ENCODE assay signal across 1 cellular context in the genomic region with DNA sequence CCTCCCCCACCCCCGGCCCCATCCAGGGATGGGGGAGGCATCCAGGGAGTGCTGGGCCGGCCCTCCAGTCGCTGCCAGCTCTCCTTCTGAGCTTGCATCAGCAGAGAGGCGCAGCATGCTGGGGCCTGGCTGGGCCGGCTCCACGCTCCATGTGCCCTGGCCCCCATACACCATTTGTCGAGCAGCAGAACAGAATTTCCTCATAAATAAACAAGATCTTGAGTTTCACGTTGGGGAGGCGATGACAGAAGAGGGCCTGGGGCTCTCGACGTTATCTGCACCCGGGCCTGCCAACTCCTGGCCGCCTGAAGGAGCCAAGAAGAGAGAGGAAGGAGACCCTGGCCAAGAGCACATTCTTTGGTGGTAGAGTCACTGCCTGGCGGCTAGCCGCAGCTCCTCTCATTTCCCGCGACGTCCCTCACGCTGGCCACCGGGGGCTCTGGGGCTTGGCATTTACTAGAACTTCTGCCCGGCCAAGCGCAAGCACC.
TF ChIP-seq lines count a peak whose summit lies in the region.

No MANE protein-coding gene starts in this region.

TF ChIP-seq in H1, 55 proteins besides CTCF, POLR2A, EP300 and RAD21 (continued from another document):
- TF ChIP-seq EZH2 (IDR thresholded peaks at IDR 0.05; ENCODE audit: low read depth, low read length, severe bottlenecking) (no peak), TEAD4 (IDR thresholded peaks at IDR 0.05; ENCODE audit: low read depth, low read length) (peak; percentile 57; the same call in 1 of the 2 replicates), POU5F1 (IDR thresholded peaks at IDR 0.05; ENCODE audit: low read depth, low read length) (no peak), USF2 (IDR thresholded peaks at IDR 0.05; ENCODE audit: low read length) (no peak), KDM1A (IDR thresholded peaks at IDR 0.05; ENCODE audit: borderline replicate concordance, low read length) (no peak), SP4 (IDR thresholded peaks at IDR 0.05; ENCODE audit: low read length) (no peak), BCL11A (IDR thresholded peaks at IDR 0.05; ENCODE audit: low read depth in 2 of 2, low read length in 2 of 2) (no peak), SP2 (IDR thresholded peaks at IDR 0.05; ENCODE audit: low read length) (no peak), TCF12 (IDR thresholded peaks at IDR 0.05; ENCODE audit: low read depth, low read length) (no peak), MAX (IDR thresholded peaks at IDR 0.05) (peak; percentile 67; the same call in 1 of the 2 replicates), E2F6 (IDR thresholded peaks at IDR 0.05) (peak; percentile 39; the same call in 1 of the 2 replicates), BACH1 (IDR thresholded peaks at IDR 0.05; ENCODE audit: low read length) (no peak), EGR1 (IDR thresholded peaks at IDR 0.05; ENCODE audit: borderline replicate concordance, low read depth, low read length) (no peak), SRF (IDR thresholded peaks at IDR 0.05; ENCODE audit: low read depth, low read length) (no peak), CHD1 (IDR thresholded peaks at IDR 0.05; ENCODE audit: low read depth, low read length) (no peak), HDAC2 (IDR thresholded peaks at IDR 0.05; ENCODE audit: borderline replicate concordance in 1 of 2, low read depth in 2 of 2, low read length in 2 of 2) (no peak), SIX5 (IDR thresholded peaks at IDR 0.05; ENCODE audit: low read depth, low read length) (no peak), KDM4A (IDR thresholded peaks at IDR 0.05; ENCODE audit: low read depth, low read length, severe bottlenecking) (no peak), SP1 (IDR thresholded peaks at IDR 0.05; ENCODE audit: low read depth, low read length) (no peak), RNF2 (IDR thresholded peaks at IDR 0.05; ENCODE audit: borderline replicate concordance, low read depth, low read length, missing control alignments, poor library complexity, severe bottlenecking) (no peak), GTF2F1 (IDR thresholded peaks at IDR 0.05; ENCODE audit: borderline replicate concordance, low read depth, low read length) (no peak), SIN3A (conservative IDR thresholded peaks at IDR 0.05 in 1 of 2, IDR thresholded peaks at IDR 0.05 in 1 of 2; ENCODE audit: low read depth in 1 of 2, low read length in 2 of 2) (no peak), SUZ12 (IDR thresholded peaks at IDR 0.05; ENCODE audit: low read length) (no peak), CTBP2 (IDR thresholded peaks at IDR 0.05; ENCODE audit: borderline replicate concordance, insufficient read depth, insufficient read length, low read length) (no peak), NRF1 (IDR thresholded peaks at IDR 0.05; ENCODE audit: low read depth, low read length) (no peak), JUND (IDR thresholded peaks at IDR 0.05; ENCODE audit: low read length) (peak; percentile 77), PHF8 (conservative IDR thresholded peaks at IDR 0.05; ENCODE audit: low read depth, low read length) (no peak), TAF1 (IDR thresholded peaks at IDR 0.05; ENCODE audit: low read depth, low read length) (no peak), CBX5 (IDR thresholded peaks at IDR 0.05; ENCODE audit: low read depth, low read length) (no peak), TAF7 (optimal IDR thresholded peaks at IDR 0.05; ENCODE audit: borderline replicate concordance, low read depth, low read length) (no peak)
